ENCODE assay signal across 35 cellular contexts in genomic region chr11:45913514-45913913, GRCh38. TPM values are rescaled to one million over a fixed set of nuclear protein-coding genes. Genes with fewer than 3 reads are reported as not detected.
"Had no signal": no experiment of that assay in that cellular context is flagged by ENCODE, and none has a peak within 500 bp of the region (broad histone marks: within the 10 kb centered on the region; RNA-seq: fewer than 3 reads in every experiment).

No MANE protein-coding gene starts in this region.

- H3K27ac Mint-ChIP-seq: activated CD4-positive, alpha-beta memory T cell treated with anti-CD3 and anti-CD28 coated beads for 36 hours; activated naive CD4-positive, alpha-beta T cell treated with anti-CD3 and anti-CD28 coated beads, Interleukin-2, amount 10 ng/mL, durations not matched to agents 7 days and 5 days; activated naive CD8-positive, alpha-beta T cell treated with anti-CD3 and anti-CD28 coated beads, Interleukin-2, amount 10 ng/mL, durations not matched to agents 7 days and 5 days; activated T-helper 1 cell treated with anti-CD3 and anti-CD28 coated beads, Interleukin-12 subunit alpha, Interleukin-12 subunit beta, Interleukin-2, Interleukin-4 antibody, amounts not matched to agents 30 ng/mL and 10 ng/mL and 1 ng/mL, durations not matched to agents 14 hours and 24 hours and 36 hours; brain; T-helper 2 cell treated with Interferon-gamma antibody and Interleukin-4, amounts not matched to agents 5 μg/mL and 100 μg/mL, for 36 hours; WTC11 had no signal

- H3K9me3 Mint-ChIP-seq: activated CD4-positive, alpha-beta memory T cell treated with anti-CD3 and anti-CD28 coated beads for 36 hours; activated naive CD4-positive, alpha-beta T cell treated with anti-CD3 and anti-CD28 coated beads, Interleukin-2, amount 10 ng/mL, durations not matched to agents 7 days and 5 days; activated naive CD8-positive, alpha-beta T cell treated with anti-CD3 and anti-CD28 coated beads, Interleukin-2, amount 10 ng/mL, durations not matched to agents 7 days and 5 days; activated T-cell treated with anti-CD3 and anti-CD28 coated beads, Interleukin-2, amount 50 U/mL, for 4 hours; activated T-helper 1 cell treated with anti-CD3 and anti-CD28 coated beads, Interleukin-12 subunit alpha, Interleukin-12 subunit beta, Interleukin-2, Interleukin-4 antibody, amounts not matched to agents 30 ng/mL and 10 ng/mL and 1 ng/mL, durations not matched to agents 14 hours and 24 hours and 36 hours; brain; T-helper 2 cell treated with Interferon-gamma antibody and Interleukin-4, amounts not matched to agents 5 μg/mL and 100 μg/mL, for 36 hours; WTC11 had no signal

- DNase-seq: activated CD4-positive, alpha-beta memory T cell treated with anti-CD3 and anti-CD28 coated beads for 36 hours; activated CD4-positive, alpha-beta T cell treated with anti-CD3 and anti-CD28 coated beads for 4 hours; activated CD4-positive, alpha-beta T cell treated with anti-CD3 and anti-CD28 coated beads, Interleukin-2, amount 50 U/mL, for 1 hour; activated CD8-positive, alpha-beta memory T cell treated with anti-CD3 and anti-CD28 coated beads, Interleukin-2, amount 50 U/mL, for 4 hours; activated gamma-delta T cell treated with Interleukin-2 at 50 U/mL for 16 hours; activated naive CD4-positive, alpha-beta T cell treated with anti-CD3 and anti-CD28 coated beads, Interleukin-2, amount 10 ng/mL, durations not matched to agents 7 days and 5 days; activated naive CD8-positive, alpha-beta T cell treated with anti-CD3 and anti-CD28 coated beads, Interleukin-2, amount 10 ng/mL, durations not matched to agents 7 days and 5 days; activated T-cell treated with anti-CD3 and anti-CD28 coated beads for 4 hours; activated T-cell treated with anti-CD3 and anti-CD28 coated beads, Interleukin-2, amount 50 U/mL, for 4 hours; anterior cingulate cortex; caudate nucleus; Kasumi-1; KG1; MG63; NCI-H1048; NCI-H1105 treated with DMSO at 0.1 percent for 48 hours; NCI-H1436; NCI-H1694; NCI-H1930; NCI-H2081 treated with DMSO at 0.1 percent for 48 hours; NCI-H510A; NCI-H526; NCI-H748 treated with DMSO at 0.1 percent for 48 hours; NK-92 treated with Interleukin-12 subunit alpha and Interleukin-12 subunit beta, amount 100 ng/mL, for 24 hours; PC-9; SHP77; SJCRH30 had no signal

- H3K27me3 Mint-ChIP-seq: activated CD4-positive, alpha-beta memory T cell treated with anti-CD3 and anti-CD28 coated beads for 36 hours; activated naive CD4-positive, alpha-beta T cell treated with anti-CD3 and anti-CD28 coated beads, Interleukin-2, amount 10 ng/mL, durations not matched to agents 7 days and 5 days; activated naive CD8-positive, alpha-beta T cell treated with anti-CD3 and anti-CD28 coated beads, Interleukin-2, amount 10 ng/mL, durations not matched to agents 7 days and 5 days had no signal

- H3K27ac ChIP-seq: PC-9, SJCRH30, SK-N-MC had no signal

- H3K4me1 ChIP-seq: SJCRH30 had no signal

- H3K36me3 ChIP-seq: SJCRH30 had no signal

- H3K4me3 Mint-ChIP-seq: activated CD4-positive, alpha-beta memory T cell treated with anti-CD3 and anti-CD28 coated beads for 36 hours; activated naive CD4-positive, alpha-beta T cell treated with anti-CD3 and anti-CD28 coated beads, Interleukin-2, amount 10 ng/mL, durations not matched to agents 7 days and 5 days; activated naive CD8-positive, alpha-beta T cell treated with anti-CD3 and anti-CD28 coated beads, Interleukin-2, amount 10 ng/mL, durations not matched to agents 7 days and 5 days; activated T-cell treated with anti-CD3 and anti-CD28 coated beads, Interleukin-2, amount 50 U/mL, for 4 hours; activated T-helper 1 cell treated with anti-CD3 and anti-CD28 coated beads, Interleukin-12 subunit alpha, Interleukin-12 subunit beta, Interleukin-2, Interleukin-4 antibody, amounts not matched to agents 30 ng/mL and 10 ng/mL and 1 ng/mL, durations not matched to agents 14 hours and 24 hours and 36 hours; brain; T-helper 2 cell treated with Interferon-gamma antibody and Interleukin-4, amounts not matched to agents 5 μg/mL and 100 μg/mL, for 36 hours; WTC11 had no signal

- H3K27me3 ChIP-seq: MG63, SJCRH30 had no signal

- H3K9me3 ChIP-seq: MG63, SJCRH30 had no signal

- H3K4me3 ChIP-seq: MG63, PC-9, SJCRH30, SK-N-MC had no signal

- ATAC-seq: activated CD4-positive, CD25-positive, alpha-beta regulatory T cell treated with anti-CD3 and anti-CD28 coated beads, Interleukin-2, amount 50 U/mL, for 24 hours; activated T-cell treated with anti-CD3 and anti-CD28 coated beads, Interleukin-2, amount 50 U/mL, for 4 hours; WTC11 had no signal

RNA-seq across cellular contexts. Expression of gene LARGE2, which starts 8.9 kb away (rescaled TPM):
- total RNA-seq: activated T-helper 1 cell treated with anti-CD3 and anti-CD28 coated beads, Interleukin-12 subunit alpha, Interleukin-12 subunit beta, Interleukin-2, Interleukin-4 antibody, amounts not matched to agents 30 ng/mL and 10 ng/mL and 1 ng/mL, durations not matched to agents 14 hours and 24 hours and 36 hours; cerebellum; T-helper 1 cell treated with Interleukin-12 subunit alpha and Interleukin-12 subunit beta and Interleukin-4 antibody, amounts not matched to agents 30 ng/mL and 1 ng/mL, for 36 hours had no signal
